ENCODE assay signal across 1 cellular context in genomic region chr7:100829150-100829716, GRCh38.
TF ChIP-seq lines count a peak whose summit lies in the region.

No MANE protein-coding gene starts in this region.

TF ChIP-seq in K562, 482 proteins besides CTCF, POLR2A, EP300 and RAD21 (continued from another document and continues in another):
- TF ChIP-seq TBL1XR1 (IDR thresholded peaks at IDR 0.05; ENCODE audit: low read length in 2 of 2) (peak; percentile 76 to 81), SPI1 (IDR thresholded peaks at IDR 0.05; ENCODE audit: borderline replicate concordance, low read depth, low read length) (no peak), ZNF280B (CRISPR knock-in tag; IDR thresholded peaks at IDR 0.05) (no peak), PCBP1 (IDR thresholded peaks at IDR 0.05; ENCODE audit: low read depth, low read length, poor library complexity, severe bottlenecking) (peak; percentile 32), KAT7 (CRISPR knock-in tag; IDR thresholded peaks at IDR 0.05; ENCODE audit: borderline replicate concordance) (no peak), RBM17 (IDR thresholded peaks at IDR 0.05; ENCODE audit: borderline replicate concordance, low read depth, low read length) (no peak), EP400 (IDR thresholded peaks at IDR 0.05) (no peak), ZBTB26 (CRISPR knock-in tag; IDR thresholded peaks at IDR 0.05) (no peak), CC2D1A (IDR thresholded peaks at IDR 0.05) (0 out of 2 replicates have a peak, but pooled peaks have one; percentile 45), CBFA2T2 (conservative IDR thresholded peaks at IDR 0.05) (peak; percentile 94), STAG1 (CRISPR knock-in tag; IDR thresholded peaks at IDR 0.05; ENCODE audit: borderline replicate concordance) (no peak), E2F3 (CRISPR knock-in tag; IDR thresholded peaks at IDR 0.05) (no peak), ZNF282 (CRISPR knock-in tag; IDR thresholded peaks at IDR 0.05) (no peak), HDAC2 (IDR thresholded peaks at IDR 0.05) (peak; percentile 63; the same call in 1 of the 2 replicates), CEBPB (tag; IDR thresholded peaks at IDR 0.05) (peak; percentile 50; the same call in 1 of the 2 replicates), TAL1 (IDR thresholded peaks at IDR 0.05) (peak; percentile 89), EWSR1 (IDR thresholded peaks at IDR 0.05; ENCODE audit: borderline replicate concordance, low read depth, partially characterized antibody) (no peak), PTBP1 (IDR thresholded peaks at IDR 0.05; ENCODE audit: low read depth, low read length) (no peak), GATA2 (CRISPR knock-in tag; IDR thresholded peaks at IDR 0.05) (peak; percentile 91), KHSRP (IDR thresholded peaks at IDR 0.05) (no peak), U2AF1 (optimal IDR thresholded peaks at IDR 0.05; ENCODE audit: low read depth, low read length) (no peak), RAD51 (IDR thresholded peaks at IDR 0.05; ENCODE audit: borderline replicate concordance, low read depth) (no peak), MAFG (tag; conservative IDR thresholded peaks at IDR 0.05) (no peak), NFIX (CRISPR knock-in tag; IDR thresholded peaks at IDR 0.05; ENCODE audit: low read depth) (no peak), ZNF780A (CRISPR knock-in tag; IDR thresholded peaks at IDR 0.05) (no peak), POLR2G (IDR thresholded peaks at IDR 0.05; ENCODE audit: low read depth, low read length) (no peak), FOXK2 (conservative IDR thresholded peaks at IDR 0.05 in 1 of 2, IDR thresholded peaks at IDR 0.05 in 1 of 2; ENCODE audit: low read depth in 2 of 2) (no peak; a peak in 1 of 4 replicates), CCAR2 (IDR thresholded peaks at IDR 0.05; ENCODE audit: low read depth, low read length) (no peak), ZFP91 (CRISPR knock-in tag; IDR thresholded peaks at IDR 0.05) (no peak), CBFB (CRISPR knock-in tag; IDR thresholded peaks at IDR 0.05) (0 out of 2 replicates have a peak, but pooled peaks have one; percentile 54), ZNF668 (CRISPR knock-in tag; IDR thresholded peaks at IDR 0.05) (no peak), PURB (CRISPR knock-in tag; IDR thresholded peaks at IDR 0.05; ENCODE audit: low read depth) (no peak), MLX (CRISPR knock-in tag; conservative IDR thresholded peaks at IDR 0.05) (no peak)
- TF ChIP-seq, protein P1, sequence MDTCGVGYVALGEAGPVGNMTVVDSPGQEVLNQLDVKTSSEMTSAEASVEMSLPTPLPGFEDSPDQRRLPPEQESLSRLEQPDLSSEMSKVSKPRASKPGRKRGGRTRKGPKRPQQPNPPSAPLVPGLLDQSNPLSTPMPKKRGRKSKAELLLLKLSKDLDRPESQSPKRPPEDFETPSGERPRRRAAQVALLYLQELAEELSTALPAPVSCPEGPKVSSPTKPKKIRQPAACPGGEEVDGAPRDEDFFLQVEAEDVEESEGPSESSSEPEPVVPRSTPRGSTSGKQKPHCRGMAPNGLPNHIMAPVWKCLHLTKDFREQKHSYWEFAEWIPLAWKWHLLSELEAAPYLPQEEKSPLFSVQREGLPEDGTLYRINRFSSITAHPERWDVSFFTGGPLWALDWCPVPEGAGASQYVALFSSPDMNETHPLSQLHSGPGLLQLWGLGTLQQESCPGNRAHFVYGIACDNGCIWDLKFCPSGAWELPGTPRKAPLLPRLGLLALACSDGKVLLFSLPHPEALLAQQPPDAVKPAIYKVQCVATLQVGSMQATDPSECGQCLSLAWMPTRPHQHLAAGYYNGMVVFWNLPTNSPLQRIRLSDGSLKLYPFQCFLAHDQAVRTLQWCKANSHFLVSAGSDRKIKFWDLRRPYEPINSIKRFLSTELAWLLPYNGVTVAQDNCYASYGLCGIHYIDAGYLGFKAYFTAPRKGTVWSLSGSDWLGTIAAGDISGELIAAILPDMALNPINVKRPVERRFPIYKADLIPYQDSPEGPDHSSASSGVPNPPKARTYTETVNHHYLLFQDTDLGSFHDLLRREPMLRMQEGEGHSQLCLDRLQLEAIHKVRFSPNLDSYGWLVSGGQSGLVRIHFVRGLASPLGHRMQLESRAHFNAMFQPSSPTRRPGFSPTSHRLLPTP (IDR thresholded peaks at IDR 0.05; ENCODE audit: borderline replicate concordance, extremely low read depth, insufficient read length) = peak; percentile 39
- TF ChIP-seq, protein P2, sequence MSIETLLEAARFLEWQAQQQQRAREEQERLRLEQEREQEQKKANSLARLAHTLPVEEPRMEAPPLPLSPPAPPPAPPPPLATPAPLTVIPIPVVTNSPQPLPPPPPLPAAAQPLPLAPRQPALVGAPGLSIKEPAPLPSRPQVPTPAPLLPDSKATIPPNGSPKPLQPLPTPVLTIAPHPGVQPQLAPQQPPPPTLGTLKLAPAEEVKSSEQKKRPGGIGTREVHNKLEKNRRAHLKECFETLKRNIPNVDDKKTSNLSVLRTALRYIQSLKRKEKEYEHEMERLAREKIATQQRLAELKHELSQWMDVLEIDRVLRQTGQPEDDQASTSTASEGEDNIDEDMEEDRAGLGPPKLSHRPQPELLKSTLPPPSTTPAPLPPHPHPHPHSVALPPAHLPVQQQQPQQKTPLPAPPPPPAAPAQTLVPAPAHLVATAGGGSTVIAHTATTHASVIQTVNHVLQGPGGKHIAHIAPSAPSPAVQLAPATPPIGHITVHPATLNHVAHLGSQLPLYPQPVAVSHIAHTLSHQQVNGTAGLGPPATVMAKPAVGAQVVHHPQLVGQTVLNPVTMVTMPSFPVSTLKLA (conservative IDR thresholded peaks at IDR 0.05) = peak in 1 of 2 experiments; percentile 58; a peak in 3 of 4 replicates
- TF ChIP-seq, protein P3, sequence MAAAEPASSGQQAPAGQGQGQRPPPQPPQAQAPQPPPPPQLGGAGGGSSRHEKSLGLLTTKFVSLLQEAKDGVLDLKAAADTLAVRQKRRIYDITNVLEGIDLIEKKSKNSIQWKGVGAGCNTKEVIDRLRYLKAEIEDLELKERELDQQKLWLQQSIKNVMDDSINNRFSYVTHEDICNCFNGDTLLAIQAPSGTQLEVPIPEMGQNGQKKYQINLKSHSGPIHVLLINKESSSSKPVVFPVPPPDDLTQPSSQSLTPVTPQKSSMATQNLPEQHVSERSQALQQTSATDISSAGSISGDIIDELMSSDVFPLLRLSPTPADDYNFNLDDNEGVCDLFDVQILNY (CRISPR knock-in tag; IDR thresholded peaks at IDR 0.05) = no peak
- TF ChIP-seq, protein P4, sequence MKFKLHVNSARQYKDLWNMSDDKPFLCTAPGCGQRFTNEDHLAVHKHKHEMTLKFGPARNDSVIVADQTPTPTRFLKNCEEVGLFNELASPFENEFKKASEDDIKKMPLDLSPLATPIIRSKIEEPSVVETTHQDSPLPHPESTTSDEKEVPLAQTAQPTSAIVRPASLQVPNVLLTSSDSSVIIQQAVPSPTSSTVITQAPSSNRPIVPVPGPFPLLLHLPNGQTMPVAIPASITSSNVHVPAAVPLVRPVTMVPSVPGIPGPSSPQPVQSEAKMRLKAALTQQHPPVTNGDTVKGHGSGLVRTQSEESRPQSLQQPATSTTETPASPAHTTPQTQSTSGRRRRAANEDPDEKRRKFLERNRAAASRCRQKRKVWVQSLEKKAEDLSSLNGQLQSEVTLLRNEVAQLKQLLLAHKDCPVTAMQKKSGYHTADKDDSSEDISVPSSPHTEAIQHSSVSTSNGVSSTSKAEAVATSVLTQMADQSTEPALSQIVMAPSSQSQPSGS (CRISPR knock-in tag; IDR thresholded peaks at IDR 0.05) = no peak
- TF ChIP-seq, protein P5, sequence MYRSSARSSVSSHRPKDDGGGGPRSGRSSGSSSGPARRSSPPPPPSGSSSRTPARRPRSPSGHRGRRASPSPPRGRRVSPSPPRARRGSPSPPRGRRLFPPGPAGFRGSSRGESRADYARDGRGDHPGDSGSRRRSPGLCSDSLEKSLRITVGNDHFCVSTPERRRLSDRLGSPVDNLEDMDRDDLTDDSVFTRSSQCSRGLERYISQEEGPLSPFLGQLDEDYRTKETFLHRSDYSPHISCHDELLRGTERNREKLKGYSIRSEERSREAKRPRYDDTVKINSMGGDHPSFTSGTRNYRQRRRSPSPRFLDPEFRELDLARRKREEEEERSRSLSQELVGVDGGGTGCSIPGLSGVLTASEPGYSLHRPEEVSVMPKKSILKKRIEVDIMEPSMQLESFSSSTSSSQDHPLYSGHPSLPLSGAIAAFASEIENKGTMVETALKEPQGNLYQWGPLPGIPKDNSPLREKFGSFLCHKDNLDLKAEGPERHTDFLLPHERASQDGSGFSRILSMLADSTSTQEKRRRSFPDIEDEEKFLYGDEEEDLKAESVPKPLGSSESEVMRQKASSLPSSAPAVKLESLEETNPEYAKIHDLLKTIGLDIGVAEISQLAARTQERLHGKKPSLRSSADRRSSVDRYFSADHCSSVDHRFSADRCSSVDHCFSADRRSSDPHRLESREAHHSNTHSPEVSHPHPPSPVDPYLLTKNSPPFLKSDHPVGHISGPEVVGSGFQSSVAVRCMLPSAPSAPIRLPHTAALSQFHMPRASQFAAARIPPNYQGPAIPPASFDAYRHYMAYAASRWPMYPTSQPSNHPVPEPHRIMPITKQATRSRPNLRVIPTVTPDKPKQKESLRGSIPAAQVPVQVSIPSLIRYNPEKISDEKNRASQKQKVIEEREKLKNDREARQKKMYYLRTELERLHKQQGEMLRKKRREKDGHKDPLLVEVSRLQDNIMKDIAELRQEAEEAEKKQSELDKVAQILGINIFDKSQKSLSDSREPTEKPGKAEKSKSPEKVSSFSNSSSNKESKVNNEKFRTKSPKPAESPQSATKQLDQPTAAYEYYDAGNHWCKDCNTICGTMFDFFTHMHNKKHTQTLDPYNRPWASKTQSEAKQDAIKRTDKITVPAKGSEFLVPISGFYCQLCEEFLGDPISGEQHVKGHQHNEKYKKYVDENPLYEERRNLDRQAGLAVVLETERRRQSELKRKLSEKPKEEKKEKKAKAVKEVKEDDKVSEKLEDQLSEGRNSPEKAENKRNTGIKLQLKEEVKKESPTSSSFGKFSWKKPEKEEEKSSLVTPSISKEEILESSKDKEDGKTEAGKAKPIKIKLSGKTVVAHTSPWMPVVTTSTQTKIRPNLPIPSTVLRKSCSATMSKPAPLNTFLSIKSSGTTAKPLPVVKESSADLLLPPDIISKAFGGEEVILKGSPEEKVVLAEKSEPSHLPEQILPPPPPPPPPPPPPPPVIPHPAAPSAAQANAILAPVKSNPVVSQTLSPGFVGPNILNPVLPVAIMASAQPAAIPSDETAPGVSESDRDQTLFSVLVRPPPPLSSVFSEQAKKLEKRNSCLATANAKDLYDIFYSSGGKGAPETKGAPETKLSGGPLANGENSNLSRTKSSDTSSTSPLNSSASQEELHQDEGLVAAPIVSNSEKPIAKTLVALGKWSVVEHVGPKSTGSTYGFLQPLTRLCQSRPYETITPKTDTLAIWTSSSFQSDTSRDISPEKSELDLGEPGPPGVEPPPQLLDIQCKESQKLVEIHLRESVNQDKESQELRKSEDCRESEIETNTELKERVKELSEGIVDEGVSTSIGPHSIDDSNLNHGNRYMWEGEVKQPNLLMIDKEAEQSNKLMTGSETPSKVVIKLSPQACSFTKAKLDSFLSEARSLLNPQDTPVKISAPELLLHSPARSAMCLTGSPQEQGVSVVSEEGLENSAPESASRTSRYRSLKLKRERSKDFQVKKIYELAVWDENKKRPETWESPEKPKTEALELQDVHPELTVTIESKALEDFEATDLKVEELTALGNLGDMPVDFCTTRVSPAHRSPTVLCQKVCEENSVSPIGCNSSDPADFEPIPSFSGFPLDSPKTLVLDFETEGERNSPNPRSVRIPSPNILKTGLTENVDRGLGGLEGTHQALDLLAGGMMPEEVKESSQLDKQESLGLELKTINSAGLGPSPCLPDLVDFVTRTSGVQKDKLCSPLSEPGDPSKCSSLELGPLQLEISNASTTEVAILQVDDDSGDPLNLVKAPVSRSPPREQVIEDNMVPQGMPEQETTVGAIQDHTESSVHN (IDR thresholded peaks at IDR 0.05; ENCODE audit: borderline replicate concordance in 1 of 2, low read depth in 1 of 2) = no peak
- TF ChIP-seq, protein P6, sequence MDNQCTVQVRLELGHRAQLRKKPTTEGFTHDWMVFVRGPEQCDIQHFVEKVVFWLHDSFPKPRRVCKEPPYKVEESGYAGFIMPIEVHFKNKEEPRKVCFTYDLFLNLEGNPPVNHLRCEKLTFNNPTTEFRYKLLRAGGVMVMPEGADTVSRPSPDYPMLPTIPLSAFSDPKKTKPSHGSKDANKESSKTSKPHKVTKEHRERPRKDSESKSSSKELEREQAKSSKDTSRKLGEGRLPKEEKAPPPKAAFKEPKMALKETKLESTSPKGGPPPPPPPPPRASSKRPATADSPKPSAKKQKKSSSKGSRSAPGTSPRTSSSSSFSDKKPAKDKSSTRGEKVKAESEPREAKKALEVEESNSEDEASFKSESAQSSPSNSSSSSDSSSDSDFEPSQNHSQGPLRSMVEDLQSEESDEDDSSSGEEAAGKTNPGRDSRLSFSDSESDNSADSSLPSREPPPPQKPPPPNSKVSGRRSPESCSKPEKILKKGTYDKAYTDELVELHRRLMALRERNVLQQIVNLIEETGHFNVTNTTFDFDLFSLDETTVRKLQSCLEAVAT (IDR thresholded peaks at IDR 0.05) = peak in 1 of 2 experiments; percentile 46; a peak in 1 of 4 replicates
